1 cellular context compared by ENCODE assay signal in genomic region chr1:148263906-148264255, GRCh38.
TF ChIP-seq lines count a peak whose summit lies in the region.

No MANE protein-coding gene starts in this region.

TF ChIP-seq in K562, 482 proteins besides CTCF, POLR2A, EP300 and RAD21 (continued from another document):
- no peak for TF ChIP-seq ZBTB26 (CRISPR knock-in tag; IDR thresholded peaks at IDR 0.05)
- TF ChIP-seq FOXK1 (CRISPR knock-in tag; IDR thresholded peaks at IDR 0.05; ENCODE audit: borderline replicate concordance), result peak; percentile 74; the same call in 1 of the 2 replicates
- TF ChIP-seq ILF3 (IDR thresholded peaks at IDR 0.05; ENCODE audit: borderline replicate concordance), result no peak
- no peak for TF ChIP-seq ZNF408 (CRISPR knock-in tag; IDR thresholded peaks at IDR 0.05; ENCODE audit: low read depth)
- TF ChIP-seq HSF4 (CRISPR knock-in tag; IDR thresholded peaks at IDR 0.05; ENCODE audit: borderline replicate concordance), result no peak
